In the genomic region with DNA sequence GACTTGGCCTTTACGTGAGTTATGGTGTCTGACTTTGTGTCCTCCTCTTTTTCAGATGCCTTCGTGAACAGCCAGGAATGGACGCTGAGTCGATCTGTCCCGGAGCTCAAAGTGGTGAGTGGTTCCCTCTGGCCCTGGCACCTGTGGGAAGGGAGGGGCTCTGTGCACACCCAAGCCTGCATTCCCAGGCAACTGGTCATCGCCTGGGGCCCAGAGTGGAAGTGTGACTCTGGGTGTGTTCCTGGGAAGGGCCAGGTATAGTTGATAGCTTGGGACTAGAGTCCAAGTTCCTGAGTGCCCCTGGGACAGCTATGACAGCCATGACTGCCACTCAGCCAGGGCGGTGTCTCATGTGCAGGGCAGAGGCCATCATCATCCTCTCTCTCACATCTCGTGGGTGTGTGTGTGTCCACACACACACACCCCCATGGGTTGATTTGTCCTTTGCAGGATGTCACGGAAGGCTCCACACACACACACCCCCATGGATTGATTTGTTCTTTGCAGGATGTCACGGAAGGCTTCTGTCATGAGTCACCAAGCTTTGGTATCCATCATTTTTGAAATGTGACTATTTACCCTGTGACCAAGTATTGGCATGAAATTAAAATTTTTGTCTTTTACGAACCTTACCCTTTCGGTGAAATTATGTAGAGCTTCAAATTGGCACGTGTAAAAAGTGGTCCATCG, we compare ENCODE assay signal across 12 cellular contexts.
DNase-seq lines count a peak whose midpoint lies in the region; FAIRE-seq and TF ChIP-seq lines count a peak whose summit lies in the region.
"Had no signal": no experiment of that assay in that cellular context is flagged by ENCODE, and none has a peak within 500 bp of the region (broad histone marks: within the 10 kb centered on the region; RNA-seq: fewer than 3 reads in every experiment).

No MANE protein-coding gene starts in this region.

- no peak for FAIRE-seq in kidney (lab: Jason Lieb, UNC)
- FAIRE-seq: GM19239 had no signal

- no peaks in the 10 kb centered on the region for H3K27me3 ChIP-seq in MG63

- no peak overlapping the region for H3K4me3 ChIP-seq in MG63
- H3K4me3 ChIP-seq in epithelial cell of esophagus (ENCODE audit: low read length), result no peak overlapping the region
- no peak overlapping the region for H3K4me3 ChIP-seq in kidney (ENCODE audit: low read length in 2 of 2)

- H3K4me1 ChIP-seq in kidney (ENCODE audit: control insufficient read depth in 1 of 2, insufficient read depth in 1 of 2, low read depth in 1 of 2, low read length in 2 of 2), result peaks cover 0 to 2% of the 10 kb centered on the region in 2 donors
- H3K4me1 ChIP-seq: parathyroid adenoma had no signal

- DNase-seq in AG08396 (ENCODE audit: low spot score) (peak; percentile 29), MG63 (peak; percentile 50), epithelial cell of esophagus (ENCODE audit: low read depth) (peak; percentile 94), myocyte (ENCODE audit: low read depth) (peak; percentile 71), NCI-H1436 (lab: John Stamatoyannopoulos, UW) (no peak), kidney (no peak), iPS-NIHi7 (ENCODE audit: extremely low spot score) (no peak)
- no peak for DNase-seq in stimulated activated CD4-positive, alpha-beta T cell treated with anti-CD3 and anti-CD28 coated beads, Interleukin-15, amount 100 ng/mL, for 24 hours
- DNase-seq: activated CD4-positive, alpha-beta T cell treated with anti-CD3 and anti-CD28 coated beads, Interleukin-2, amount 10 ng/mL, durations not matched to agents 7 days and 5 days; activated naive CD4-positive, alpha-beta T cell treated with anti-CD3 and anti-CD28 coated beads, Interleukin-2, amount 10 ng/mL, durations not matched to agents 7 days and 5 days had no signal

- H3K9ac ChIP-seq in kidney (ENCODE audit: low read length in 2 of 2), result no peak overlapping the region
- H3K9ac ChIP-seq: parathyroid adenoma had no signal

- intact Hi-C loops in kidney (cut with DNase I), result no loop called here

- TF ChIP-seq CTCF in epithelial cell of esophagus (IDR thresholded peaks at IDR 0.05; ENCODE audit: insufficient read depth, low read depth, low read length, missing control alignments) (no peak), kidney (IDR thresholded peaks at IDR 0.05; ENCODE audit: borderline replicate concordance, extremely low read depth, insufficient read depth) (no peak)

- H3K9me3 ChIP-seq in MG63 (no peaks in the 10 kb centered on the region), kidney (ENCODE audit: control insufficient read depth in 1 of 2, low read length in 2 of 2) (no peaks in the 10 kb centered on the region)

- no peaks in the 10 kb centered on the region for H3K36me3 ChIP-seq in MG63
- peaks cover 0 to 4% of the 10 kb centered on the region in 2 donors for H3K36me3 ChIP-seq in kidney (ENCODE audit: control insufficient read depth in 1 of 2, insufficient read depth in 2 of 2, low read length in 2 of 2)

- H3K27ac ChIP-seq in kidney (ENCODE audit: low read depth in 2 of 2, low read length in 2 of 2), result no peak overlapping the region
- H3K27ac ChIP-seq: parathyroid adenoma had no signal

Comparison
In these comparisons a context has a peak if more than half of its experiments do, and no peak if none do; other contexts are left out.
1. DNase-seq: peak in AG08396 (single experiment), MG63 (single experiment), epithelial cell of esophagus (single experiment) and myocyte (single experiment); none in NCI-H1436 (single experiment), kidney (single experiment), stimulated activated CD4-positive, alpha-beta T cell treated with anti-CD3 and anti-CD28 coated beads, Interleukin-15, amount 100 ng/mL, for 24 hours (single experiment) and iPS-NIHi7 (single experiment).